13 cellular contexts compared by ENCODE assay signal in genomic region chr19:51572908-51573307, GRCh38. TPM values are rescaled to one million over a fixed set of nuclear protein-coding genes. Genes with fewer than 3 reads are reported as not detected.
A peak's percentile ranks its signal among the peaks of the same experiment; 100 is the strongest.
DNase-seq lines count a peak whose midpoint lies in the region; ATAC-seq and TF ChIP-seq lines count a peak whose summit lies in the region.
"Had no signal": no experiment of that assay in that cellular context is flagged by ENCODE, and none has a peak within 500 bp of the region (broad histone marks: within the 10 kb centered on the region; RNA-seq: fewer than 3 reads in every experiment).

No MANE protein-coding gene starts in this region.

- peak overlapping the region; percentile 5 for H2AFZ ChIP-seq in osteoblast (ENCODE audit: low read length)

- H3K4me1 ChIP-seq in DOHH2 (ENCODE audit: control insufficient read depth, low read length), result peaks cover 16% of the 10 kb centered on the region
- peaks cover 24% of the 10 kb centered on the region for H3K4me1 ChIP-seq in osteoblast (ENCODE audit: insufficient read depth, low read length)
- H3K4me1 ChIP-seq in mucosa of descending colon (ENCODE audit: low read depth), result peaks cover 9% of the 10 kb centered on the region

- H3K79me2 ChIP-seq in DOHH2 (ENCODE audit: control insufficient read depth, low read length) (peaks cover 19% of the 10 kb centered on the region), osteoblast (ENCODE audit: insufficient read depth, low read length) (peaks cover 45% of the 10 kb centered on the region)

- H3K27me3 ChIP-seq in DOHH2 (ENCODE audit: control insufficient read depth, low read length) (peaks cover 6% of the 10 kb centered on the region), osteoblast (ENCODE audit: insufficient read depth, low read length) (no peaks in the 10 kb centered on the region)
- H3K27me3 ChIP-seq: gastroesophageal sphincter, stomach had no signal

- no peaks in the 10 kb centered on the region for H3F3A ChIP-seq in DOHH2 (ENCODE audit: control insufficient read depth, insufficient read depth)

- H4K20me1 ChIP-seq in DOHH2 (ENCODE audit: control insufficient read depth, insufficient read depth, low read depth, low read length) (no peaks in the 10 kb centered on the region), osteoblast (ENCODE audit: insufficient read depth, low read length) (peaks cover 6% of the 10 kb centered on the region)

- DNase-seq in NCI-H226, result peak; percentile 22
- DNase-seq in dermis blood vessel endothelial cell, result peak; percentile 72
- DNase-seq in osteoblast (ENCODE audit: insufficient read length, low spot score, missing footprints), result peak; percentile 91
- no peak for DNase-seq in stimulated activated CD4-positive, alpha-beta T cell treated with anti-CD3 and anti-CD28 coated beads, Interleukin-4, amount 100 ng/mL, for 4 hours
- DNase-seq in OCI-M2 (lab: John Stamatoyannopoulos, UW; ENCODE audit: unreplicated experiment), result no peak
- no peak for DNase-seq in mucosa of descending colon
- DNase-seq: islet precursor cell, NCI-H2081 treated with DMSO at 0.1 percent for 48 hours, stomach had no signal

- intact Hi-C loops in mucosa of descending colon (cut with DNase I, micrococcal nuclease), result no loop called here

- H3K27ac ChIP-seq in DOHH2 (ENCODE audit: low read depth, low read length) (no peak overlapping the region), osteoblast (ENCODE audit: low read depth, low read length) (peak overlapping the region; percentile 92)
- H3K27ac ChIP-seq: gastroesophageal sphincter, stomach had no signal

- H3K4me2 ChIP-seq in DOHH2 (ENCODE audit: low read length) (peak overlapping the region; percentile 78; the same call in 1 of the 2 replicates), osteoblast (ENCODE audit: insufficient read depth, low read length) (peak overlapping the region; percentile 95)

- H3K36me3 ChIP-seq in DOHH2 (ENCODE audit: control insufficient read depth, low read length) (peaks cover 14% of the 10 kb centered on the region), osteoblast (ENCODE audit: insufficient read depth, low read length) (peaks cover 19% of the 10 kb centered on the region), mucosa of descending colon (ENCODE audit: low read depth) (no peaks in the 10 kb centered on the region)

- no peaks in the 10 kb centered on the region for H3K9me3 ChIP-seq in DOHH2 (ENCODE audit: control insufficient read depth, insufficient read depth, low read length)
- no peaks in the 10 kb centered on the region for H3K9me3 ChIP-seq in osteoblast (ENCODE audit: low read depth, low read length)
- H3K9me3 ChIP-seq in mucosa of descending colon, result no peaks in the 10 kb centered on the region
- H3K9me3 ChIP-seq: gastroesophageal sphincter, stomach had no signal

- H3K9me2 ChIP-seq in DOHH2 (replicated peaks; ENCODE audit: control insufficient read depth, low read length), result no peaks in the 10 kb centered on the region

- TF ChIP-seq CTCF in DOHH2 (IDR thresholded peaks at IDR 0.05; ENCODE audit: low read depth, low read length, poor library complexity, severe bottlenecking) (no peak), osteoblast (IDR thresholded peaks at IDR 0.05; ENCODE audit: extremely low read depth, low read depth, low read length) (no peak), mucosa of descending colon (IDR thresholded peaks at IDR 0.05) (no peak)

- no peak overlapping the region for H3K4me3 ChIP-seq in DOHH2 (ENCODE audit: low read length)
- H3K4me3 ChIP-seq in osteoblast (ENCODE audit: insufficient read depth, low read length), result peak overlapping the region; percentile 76
- H3K4me3 ChIP-seq in mucosa of descending colon, result no peak overlapping the region

- ATAC-seq in GM18873 (IDR thresholded peaks at IDR 0.05; ENCODE audit: low FRiP score, unreplicated experiment), result no peak
- no peak for ATAC-seq in mucosa of descending colon
- ATAC-seq: gastroesophageal sphincter, WTC11 had no signal

RNA-seq across cellular contexts. Expression of gene ZNF175, which starts 1.8 kb away (rescaled TPM):
- total RNA-seq in dermis blood vessel endothelial cell, result 4.3 and 8.3 TPM in 2 replicates
- total RNA-seq in osteoblast, result 6.2 and 7.6 TPM in 2 replicates
- total RNA-seq in mucosa of descending colon, result 10 to 100 TPM in 1 of 3 donors, 1 to 10 TPM in 2; 9.4 to 13.6 (median 9.8) TPM

RNA-seq across cellular contexts. Expression of gene SIGLEC6, which starts 41.4 kb away (rescaled TPM):
- total RNA-seq in dermis blood vessel endothelial cell (not detected in 2 replicates), osteoblast (not detected in 2 replicates), mucosa of descending colon (1 to 10 TPM in 2 of 3 donors, under 1 TPM in 1; 0.75 to 3.6 (median 2.8) TPM)

RNA-seq across cellular contexts. Expression of gene SIGLEC5, which starts 57.3 kb away (rescaled TPM):
- total RNA-seq in dermis blood vessel endothelial cell, result not detected in 2 replicates
- total RNA-seq in osteoblast, result under 0.01 TPM in 1 of 2 replicates, not detected in the other
- total RNA-seq in mucosa of descending colon, result under 1 TPM in 2 of 3 donors, not detected in 1; 0.32 to 0.84 TPM

Comparison
In these comparisons a context has a peak if more than half of its experiments do, and no peak if none do; other contexts are left out.
1. DNase-seq: peak in NCI-H226 (single experiment), dermis blood vessel endothelial cell (single experiment) and osteoblast (single experiment); none in stimulated activated CD4-positive, alpha-beta T cell treated with anti-CD3 and anti-CD28 coated beads, Interleukin-4, amount 100 ng/mL, for 4 hours (0 of 2), OCI-M2 (single experiment) and mucosa of descending colon (0 of 3).